ENCODE assay signal across 11 cellular contexts in genomic region chr11:2741377-2742131, GRCh38. TPM values are rescaled to one million over a fixed set of nuclear protein-coding genes. Genes with fewer than 3 reads are reported as not detected.
DNase-seq lines count a peak whose midpoint lies in the region; FAIRE-seq and TF ChIP-seq lines count a peak whose summit lies in the region.
"Had no signal": no experiment of that assay in that cellular context is flagged by ENCODE, and none has a peak within 500 bp of the region (broad histone marks: within the 10 kb centered on the region; RNA-seq: fewer than 3 reads in every experiment).

No MANE protein-coding gene starts in this region.

- peaks cover 0 to 5% (median 1%) of the 10 kb centered on the region in 3 donors for H3K27me3 Mint-ChIP-seq in CD14-positive monocyte (ENCODE audit: low read depth in 3 of 3)
- H3K27me3 Mint-ChIP-seq: activated CD8-positive, alpha-beta memory T cell treated with anti-CD3 and anti-CD28 coated beads, Interleukin-2, amount 10 ng/mL, durations not matched to agents 7 days and 5 days; naive B cell had no signal

- H3K4me1 ChIP-seq in osteoblast (ENCODE audit: insufficient read depth, low read length): peaks cover 19% of the 10 kb centered on the region

- no peaks in the 10 kb centered on the region for H3K9me3 ChIP-seq in osteoblast (ENCODE audit: low read depth, low read length)

- H3K27me3 ChIP-seq in osteoblast (ENCODE audit: insufficient read depth, low read length): no peaks in the 10 kb centered on the region

- no peak for TF ChIP-seq CTCF in CD14-positive monocyte (IDR thresholded peaks at IDR 0.05)
- TF ChIP-seq CTCF in fibroblast of pulmonary artery (IDR thresholded peaks at IDR 0.05; ENCODE audit: low read length, missing control alignments): no peak
- TF ChIP-seq CTCF in osteoblast (IDR thresholded peaks at IDR 0.05; ENCODE audit: extremely low read depth, low read depth, low read length): no peak

- no peaks in the 10 kb centered on the region for H3K79me2 ChIP-seq in osteoblast (ENCODE audit: insufficient read depth, low read length)

- H4K20me1 ChIP-seq in osteoblast (ENCODE audit: insufficient read depth, low read length): no peaks in the 10 kb centered on the region

- H3K4me3 Mint-ChIP-seq in CD14-positive monocyte: peak overlapping the region in 1 of 2 donors; percentile 63
- H3K4me3 Mint-ChIP-seq: activated CD8-positive, alpha-beta memory T cell treated with anti-CD3 and anti-CD28 coated beads, Interleukin-2, amount 10 ng/mL, durations not matched to agents 7 days and 5 days; naive B cell had no signal

- no peaks in the 10 kb centered on the region for H3K36me3 ChIP-seq in osteoblast (ENCODE audit: insufficient read depth, low read length)

- H3K4me1 Mint-ChIP-seq in CD14-positive monocyte: peaks cover 33% of the 10 kb centered on the region
- H3K4me1 Mint-ChIP-seq: activated CD8-positive, alpha-beta memory T cell treated with anti-CD3 and anti-CD28 coated beads, Interleukin-2, amount 10 ng/mL, durations not matched to agents 7 days and 5 days had no signal

- TF ChIP-seq POLR2A in GM12891 (IDR thresholded peaks at IDR 0.05; ENCODE audit: low read depth, low read length): no peak

- no peak overlapping the region for H3K27ac ChIP-seq in osteoblast (ENCODE audit: low read depth, low read length)

- no peak overlapping the region for H3K4me3 ChIP-seq in fibroblast of pulmonary artery (replicated peaks; ENCODE audit: low read depth, low read length)
- H3K4me3 ChIP-seq in osteoblast (ENCODE audit: insufficient read depth, low read length): no peak overlapping the region

- intact Hi-C loops in CD14-positive monocyte (cut with micrococcal nuclease): no loop called here

- peak; percentile 34 for DNase-seq in CD14-positive monocyte (ENCODE audit: low spot score)
- DNase-seq in NOMO-1 treated with DMSO at 0.1 percent for 48 hours (lab: John Stamatoyannopoulos, UW; ENCODE audit: unreplicated experiment): peak; percentile 63
- peak; percentile 79 for DNase-seq in fibroblast of pulmonary artery (ENCODE audit: low read depth)
- DNase-seq in osteoblast (ENCODE audit: insufficient read length, low spot score, missing footprints): peak; percentile 97
- no peak for DNase-seq in NCI-H446 (lab: John Stamatoyannopoulos, UW)
- no peak for DNase-seq in activated CD4-positive, CD25-positive, alpha-beta regulatory T cell (lab: John Stamatoyannopoulos, UW)
- DNase-seq in GM12891 (ENCODE audit: insufficient read length, low spot score): no peak
- no peak for DNase-seq in NCI-H82 treated with DMSO at 0.1 percent for 48 hours (lab: John Stamatoyannopoulos, UW; ENCODE audit: unreplicated experiment)
- DNase-seq: activated CD8-positive, alpha-beta memory T cell treated with anti-CD3 and anti-CD28 coated beads, Interleukin-2, amount 10 ng/mL, durations not matched to agents 7 days and 5 days; naive B cell; stimulated activated CD8-positive, alpha-beta memory T cell treated with anti-CD3 and anti-CD28 coated beads, Interleukin-4, amount 100 ng/mL, for 48 hours had no signal

- peak overlapping the region; percentile 22 for H2AFZ ChIP-seq in osteoblast (ENCODE audit: low read length)

- H3K36me3 Mint-ChIP-seq in CD14-positive monocyte: peaks cover 0 to 5% of the 10 kb centered on the region in 2 donors
- H3K36me3 Mint-ChIP-seq: activated CD8-positive, alpha-beta memory T cell treated with anti-CD3 and anti-CD28 coated beads, Interleukin-2, amount 10 ng/mL, durations not matched to agents 7 days and 5 days; naive B cell had no signal

- peak overlapping the region in 2 of 7 donors; percentile 40 to 84 for H3K27ac Mint-ChIP-seq in CD14-positive monocyte
- H3K27ac Mint-ChIP-seq: activated CD8-positive, alpha-beta memory T cell treated with anti-CD3 and anti-CD28 coated beads, Interleukin-2, amount 10 ng/mL, durations not matched to agents 7 days and 5 days had no signal

- H3K4me2 ChIP-seq in osteoblast (ENCODE audit: insufficient read depth, low read length): peak overlapping the region; percentile 43

- peaks cover 0 to 2% (median 0%) of the 10 kb centered on the region in 7 donors for H3K9me3 Mint-ChIP-seq in CD14-positive monocyte
- H3K9me3 Mint-ChIP-seq: naive B cell had no signal

- no peak for FAIRE-seq in GM12891 (lab: Jason Lieb, UNC)

TF ChIP-seq in GM12891, 5 proteins besides CTCF, POLR2A, EP300 and RAD21:
- TF ChIP-seq SPI1 (IDR thresholded peaks at IDR 0.05; ENCODE audit: low read depth, low read length) (no peak), POLR2AphosphoS5 (IDR thresholded peaks at IDR 0.05; ENCODE audit: low read depth, low read length) (no peak), PAX5 (IDR thresholded peaks at IDR 0.05; ENCODE audit: insufficient read depth, low read length, severe bottlenecking) (no peak), TAF1 (IDR thresholded peaks at IDR 0.05; ENCODE audit: low read depth, low read length) (no peak), POU2F2 (IDR thresholded peaks at IDR 0.05; ENCODE audit: low read depth, low read length) (no peak)

RNA-seq across cellular contexts. Expression of gene KCNQ1OT1, which starts 41.8 kb away (rescaled TPM):
- polyA plus RNA-seq in CD14-positive monocyte: under 1 TPM; 0.01 to 0.03 TPM
- 5.1 and 6.2 TPM in 2 replicates for total RNA-seq in osteoblast
- polyA plus RNA-seq in GM12891 (2012; ENCODE audit: low read depth, missing spikeins): 0.10 TPM

Comparison
In these comparisons a context has a peak if more than half of its experiments do, and no peak if none do; other contexts are left out.
1. DNase-seq: peak in CD14-positive monocyte (single experiment), NOMO-1 treated with DMSO at 0.1 percent for 48 hours (single experiment), fibroblast of pulmonary artery (single experiment) and osteoblast (single experiment); none in NCI-H446 (0 of 2), activated CD4-positive, CD25-positive, alpha-beta regulatory T cell (0 of 4), GM12891 (single experiment) and NCI-H82 treated with DMSO at 0.1 percent for 48 hours (single experiment).